22 cellular contexts compared by ENCODE assay signal in genomic region chr18:5468394-5468793, GRCh38.
DNase-seq lines count a peak whose midpoint lies in the region; ATAC-seq, FAIRE-seq and TF ChIP-seq lines count a peak whose summit lies in the region.
"Had no signal": no experiment of that assay in that cellular context is flagged by ENCODE, and none has a peak within 500 bp of the region (broad histone marks: within the 10 kb centered on the region; RNA-seq: fewer than 3 reads in every experiment).

No MANE protein-coding gene starts in this region.

- H3K9me3 Mint-ChIP-seq in chondrocyte (ENCODE audit: low read depth) = no peaks in the 10 kb centered on the region
- H3K9me3 Mint-ChIP-seq in stimulated activated effector memory CD8-positive, alpha-beta T cell treated with anti-CD3 and anti-CD28 coated beads, Interleukin-12 subunit alpha, Interleukin-12 subunit beta, amount 100 ng/mL, for 72 hours = no peaks in the 10 kb centered on the region
- H3K9me3 Mint-ChIP-seq: CD4-positive, alpha-beta T cell; CD8-positive, alpha-beta T cell had no signal

- no peaks in the 10 kb centered on the region for H3K27me3 Mint-ChIP-seq in chondrocyte (ENCODE audit: low read depth)

- DNase-seq in HL-60 (ENCODE audit: low read depth in 1 of 2, low spot score in 1 of 2) (no peak), chondrocyte (ENCODE audit: low spot score) (peak; percentile 65), kidney (peak; percentile 51), NCI-H226 (no peak), erythroblast (lab: John Stamatoyannopoulos, UW) (no peak)
- no peak for DNase-seq in stimulated activated effector memory CD8-positive, alpha-beta T cell treated with anti-CD3 and anti-CD28 coated beads, Interleukin-12 subunit alpha, Interleukin-12 subunit beta, amount 100 ng/mL, for 72 hours (ENCODE audit: low spot score in 2 of 2)
- DNase-seq: AML-193; Caco-2; Calu3; CD4-positive, alpha-beta T cell; CD8-positive, alpha-beta T cell; GF-D8 had no signal

- TF ChIP-seq CTCF in HL-60 (IDR thresholded peaks at IDR 0.05; ENCODE audit: insufficient read depth, low read length) = no peak
- no peak for TF ChIP-seq CTCF in chondrocyte (IDR thresholded peaks at IDR 0.05)
- no peak for TF ChIP-seq CTCF in kidney (IDR thresholded peaks at IDR 0.05; ENCODE audit: borderline replicate concordance, extremely low read depth, insufficient read depth)

- no peak overlapping the region for H3K4me3 ChIP-seq in HL-60 (replicated peaks; ENCODE audit: insufficient read depth, low read length)
- no peak overlapping the region for H3K4me3 ChIP-seq in kidney (ENCODE audit: low read length in 2 of 2)
- H3K4me3 ChIP-seq: A549; BLaER1 treated with 17β-estradiol and CSF1 and Interleukin-3, amounts not matched to agents 10 nM and 100 nM had no signal

- no peak overlapping the region for H3K4me3 Mint-ChIP-seq in chondrocyte (ENCODE audit: unreplicated experiment)
- no peak overlapping the region for H3K4me3 Mint-ChIP-seq in stimulated activated effector memory CD8-positive, alpha-beta T cell treated with anti-CD3 and anti-CD28 coated beads, Interleukin-12 subunit alpha, Interleukin-12 subunit beta, amount 100 ng/mL, for 72 hours
- H3K4me3 Mint-ChIP-seq: B cell; CD4-positive, alpha-beta T cell; CD8-positive, alpha-beta T cell had no signal

- H3K36me3 Mint-ChIP-seq in chondrocyte (ENCODE audit: low read depth) = peaks cover 2% of the 10 kb centered on the region
- H3K36me3 Mint-ChIP-seq in stimulated activated effector memory CD8-positive, alpha-beta T cell treated with anti-CD3 and anti-CD28 coated beads, Interleukin-12 subunit alpha, Interleukin-12 subunit beta, amount 100 ng/mL, for 72 hours = no peaks in the 10 kb centered on the region
- H3K36me3 Mint-ChIP-seq: CD8-positive, alpha-beta T cell had no signal

- H3K4me1 Mint-ChIP-seq in chondrocyte (ENCODE audit: low read depth) = peaks cover 15% of the 10 kb centered on the region
- H3K4me1 Mint-ChIP-seq in stimulated activated effector memory CD8-positive, alpha-beta T cell treated with anti-CD3 and anti-CD28 coated beads, Interleukin-12 subunit alpha, Interleukin-12 subunit beta, amount 100 ng/mL, for 72 hours = no peaks in the 10 kb centered on the region
- H3K4me1 Mint-ChIP-seq: B cell had no signal

- H3K27ac ChIP-seq in HL-60 (replicated peaks) (peak overlapping the region; percentile 89), kidney (ENCODE audit: low read depth in 2 of 2, low read length in 2 of 2) (no peak overlapping the region)
- H3K27ac ChIP-seq: 22Rv1, A549, C4-2B had no signal

- intact Hi-C loops in kidney (cut with DNase I) = no loop called here

- H3K27ac Mint-ChIP-seq in chondrocyte (ENCODE audit: unreplicated experiment) = no peak overlapping the region
- no peak overlapping the region for H3K27ac Mint-ChIP-seq in stimulated activated effector memory CD8-positive, alpha-beta T cell treated with anti-CD3 and anti-CD28 coated beads, Interleukin-12 subunit alpha, Interleukin-12 subunit beta, amount 100 ng/mL, for 72 hours
- H3K27ac Mint-ChIP-seq: B cell; CD4-positive, alpha-beta T cell; CD8-positive, alpha-beta T cell had no signal

- peaks cover 2 to 4% of the 10 kb centered on the region in 2 donors for H3K36me3 ChIP-seq in kidney (ENCODE audit: control insufficient read depth in 1 of 2, insufficient read depth in 2 of 2, low read length in 2 of 2)
- H3K36me3 ChIP-seq: BLaER1 treated with 17β-estradiol and CSF1 and Interleukin-3, amounts not matched to agents 10 nM and 100 nM had no signal

- no peak overlapping the region for H3K9ac ChIP-seq in kidney (ENCODE audit: low read length in 2 of 2)
- H3K9ac ChIP-seq: BLaER1 treated with 17β-estradiol and CSF1 and Interleukin-3, amounts not matched to agents 10 nM and 100 nM had no signal

- no peaks in the 10 kb centered on the region for H3K27me3 ChIP-seq in HL-60 (ENCODE audit: insufficient read depth, poor library complexity, severe bottlenecking)
- H3K27me3 ChIP-seq: BLaER1 treated with 17β-estradiol and CSF1 and Interleukin-3, amounts not matched to agents 10 nM and 100 nM had no signal

- FAIRE-seq in kidney (lab: Jason Lieb, UNC) = no peak
- FAIRE-seq: A549, D721Med, G401.6, GM12891, GM19239 had no signal

- TF ChIP-seq POLR2A in erythroblast (IDR thresholded peaks at IDR 0.05; ENCODE audit: low read length) = no peak

- peaks cover 0 to 2% of the 10 kb centered on the region in 2 donors for H3K4me1 ChIP-seq in kidney (ENCODE audit: control insufficient read depth in 1 of 2, insufficient read depth in 1 of 2, low read depth in 1 of 2, low read length in 2 of 2)
- H3K4me1 ChIP-seq: A549, Caco-2 had no signal

- ATAC-seq in stimulated activated effector memory CD8-positive, alpha-beta T cell treated with anti-CD3 and anti-CD28 coated beads, Interleukin-12 subunit alpha, Interleukin-12 subunit beta, amount 100 ng/mL, for 72 hours = peak; percentile 13
- no peak for ATAC-seq in HG02981 (IDR thresholded peaks at IDR 0.05; ENCODE audit: unreplicated experiment)
- ATAC-seq: A549; CD8-positive, alpha-beta T cell had no signal

- H3K9me3 ChIP-seq in kidney (ENCODE audit: control insufficient read depth in 1 of 2, low read length in 2 of 2) = no peaks in the 10 kb centered on the region
- H3K9me3 ChIP-seq: A549, Caco-2 had no signal

Comparison
In these comparisons a context has a peak if more than half of its experiments do, and no peak if none do; other contexts are left out.
1. DNase-seq: peak in chondrocyte (single experiment) and kidney (single experiment); none in HL-60 (0 of 2), stimulated activated effector memory CD8-positive, alpha-beta T cell treated with anti-CD3 and anti-CD28 coated beads, Interleukin-12 subunit alpha, Interleukin-12 subunit beta, amount 100 ng/mL, for 72 hours (0 of 2), NCI-H226 (single experiment) and erythroblast (0 of 2).